In the genomic region with DNA sequence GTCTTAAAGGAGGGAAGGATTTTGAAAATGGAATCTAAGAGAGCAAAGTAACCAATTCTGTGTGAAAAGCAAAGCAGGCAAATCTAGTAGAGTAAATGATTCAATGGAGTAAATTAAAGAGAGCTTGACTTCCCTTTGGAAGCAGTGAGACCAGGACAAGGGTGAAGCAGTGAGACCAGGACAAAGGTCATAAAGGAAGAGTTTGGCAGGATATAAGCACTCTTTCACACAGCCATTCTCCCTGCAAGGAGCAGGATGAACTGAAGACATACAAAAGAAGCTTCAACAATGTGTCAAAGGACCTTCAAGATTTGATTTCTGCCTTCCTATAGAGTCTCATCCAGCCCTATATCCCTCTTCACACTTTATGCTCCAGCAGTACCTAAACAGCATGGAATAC, we compare ENCODE assay signal across 23 cellular contexts.
DNase-seq lines count a peak whose midpoint lies in the region; ATAC-seq and TF ChIP-seq lines count a peak whose summit lies in the region.
"Had no signal": no experiment of that assay in that cellular context is flagged by ENCODE, and none has a peak within 500 bp of the region (broad histone marks: within the 10 kb centered on the region; RNA-seq: fewer than 3 reads in every experiment).

No MANE protein-coding gene starts in this region.

- H4K8ac ChIP-seq in IMR-90 (ENCODE audit: low read depth in 2 of 2, low read length in 2 of 2), result peak overlapping the region in 1 of 2 experiments; percentile 6; a peak in 2 of 4 replicates

- peak overlapping the region; percentile 77; the same call in 2 of the 3 replicates for H2BK15ac ChIP-seq in IMR-90 (ENCODE audit: low read depth, low read length)

- no peak overlapping the region for H3K27ac Mint-ChIP-seq in neural progenitor cell
- H3K27ac Mint-ChIP-seq: CD4-positive, alpha-beta T cell had no signal

- H3K79me1 ChIP-seq in IMR-90 (ENCODE audit: low read depth in 1 of 2, low read length in 2 of 2), result no peaks in the 10 kb centered on the region

- no peaks in the 10 kb centered on the region for H3K36me3 Mint-ChIP-seq in neural progenitor cell

- TF ChIP-seq CTCF in IMR-90 (conservative IDR thresholded peaks at IDR 0.05; ENCODE audit: low read depth, low read length), result no peak
- no peak for TF ChIP-seq CTCF in fibroblast of mammary gland (conservative IDR thresholded peaks at IDR 0.05; ENCODE audit: control insufficient read depth, insufficient read depth, low read depth, low read length)
- TF ChIP-seq CTCF in neural progenitor cell (IDR thresholded peaks at IDR 0.05), result no peak
- no peak for TF ChIP-seq CTCF in left ventricle myocardium inferior (IDR thresholded peaks at IDR 0.05; ENCODE audit: borderline replicate concordance)

- H3K4me1 ChIP-seq in IMR-90 (ENCODE audit: control insufficient read depth, insufficient read depth, low read length), result peaks cover 11% of the 10 kb centered on the region
- peaks cover 51% of the 10 kb centered on the region for H3K4me1 ChIP-seq in neural progenitor cell
- H3K4me1 ChIP-seq in left ventricle myocardium inferior, result peaks cover 33% of the 10 kb centered on the region
- H3K4me1 ChIP-seq: BLaER1 had no signal

- H3K9me3 ChIP-seq in IMR-90 (ENCODE audit: control insufficient read depth, insufficient read depth, low read length) (no peaks in the 10 kb centered on the region), neural progenitor cell (ENCODE audit: low read depth) (no peaks in the 10 kb centered on the region), left ventricle myocardium inferior (replicated peaks) (no peaks in the 10 kb centered on the region)
- H3K9me3 ChIP-seq: BLaER1, SJCRH30 had no signal

- no TSS peak for BruUV-seq in IMR-90 (replicated peaks; lab: Mats Ljungman, UMichigan)

- H3K14ac ChIP-seq in IMR-90 (replicated peaks; ENCODE audit: low read depth, low read length), result peak overlapping the region; percentile 23; the same call in 1 of the 2 replicates

- H4K91ac ChIP-seq in IMR-90 (ENCODE audit: insufficient read depth, low read depth, low read length), result peak overlapping the region; percentile 42; the same call in 1 of the 2 replicates

- no peaks in the 10 kb centered on the region for H3K9me1 ChIP-seq in IMR-90 (ENCODE audit: insufficient read depth, low read length)

- no peak for TF ChIP-seq RAD21 in IMR-90 (IDR thresholded peaks at IDR 0.05; ENCODE audit: low read length)

- CTCF ChIA-PET in IMR-90 (lab: Yijun Ruan, JAX), result no interaction called here

- peak overlapping the region; percentile 31 for H3K23ac ChIP-seq in IMR-90 (ENCODE audit: low read depth, low read length)

- peaks cover 19% of the 10 kb centered on the region for H3F3A ChIP-seq in neural progenitor cell (ENCODE audit: low read depth)

- intact Hi-C loops in IMR-90 (cut with micrococcal nuclease) (no loop called here), left ventricle myocardium inferior (cut with micrococcal nuclease) (no loop called here)

- no peak overlapping the region for H2BK5ac ChIP-seq in IMR-90 (ENCODE audit: low read depth, low read length, poor library complexity, severe bottlenecking)

- no peaks in the 10 kb centered on the region for H3K79me2 ChIP-seq in neural progenitor cell (ENCODE audit: low read depth)

- no peaks in the 10 kb centered on the region for H3K27me3 ChIP-seq in IMR-90 (ENCODE audit: control insufficient read depth, insufficient read depth, low read length)
- no peaks in the 10 kb centered on the region for H3K27me3 ChIP-seq in neural progenitor cell
- H3K27me3 ChIP-seq in left ventricle myocardium inferior (ENCODE audit: low read depth), result no peaks in the 10 kb centered on the region
- H3K27me3 ChIP-seq: BLaER1, SJCRH30 had no signal

- dilution Hi-C loops in IMR-90 (cut with HindIII; ENCODE audit: low sequenced_read_pairs, unreplicated experiment), result no loop called here

- peak overlapping the region; percentile 47 for H2BK120ac ChIP-seq in IMR-90 (ENCODE audit: low read depth, low read length)

- TF ChIP-seq POLR2A in IMR-90 (IDR thresholded peaks at IDR 0.05; ENCODE audit: low read depth, low read length), result no peak

- in situ Hi-C loops in IMR-90 (cut with MboI; ENCODE audit: low sequenced_read_pairs), result no loop called here

- H2AK9ac ChIP-seq in IMR-90 (replicated peaks; ENCODE audit: low read depth, low read length, poor library complexity), result no peak overlapping the region

- no peak overlapping the region for H3K4me3 Mint-ChIP-seq in neural progenitor cell
- H3K4me3 Mint-ChIP-seq: CD4-positive, alpha-beta T cell had no signal

- H3K56ac ChIP-seq in IMR-90 (ENCODE audit: extremely low read depth, insufficient read depth, low read length), result no peak overlapping the region

- POLR2A ChIA-PET in IMR-90 (lab: Charles Lee; ENCODE audit: unreplicated experiment), result no interaction called here

- H3K36me3 ChIP-seq in IMR-90 (ENCODE audit: control insufficient read depth, insufficient read depth, low read length) (no peaks in the 10 kb centered on the region), neural progenitor cell (no peaks in the 10 kb centered on the region), left ventricle myocardium inferior (no peaks in the 10 kb centered on the region)
- H3K36me3 ChIP-seq: BLaER1, SJCRH30 had no signal

- peak overlapping the region; percentile 46 for H3K4ac ChIP-seq in IMR-90 (ENCODE audit: low read depth, low read length)

- no peak overlapping the region for H3K9ac ChIP-seq in IMR-90 (ENCODE audit: low read depth, low read length)
- H3K9ac ChIP-seq in neural progenitor cell, result no peak overlapping the region
- H3K9ac ChIP-seq: BLaER1 had no signal

- H2BK20ac ChIP-seq in IMR-90 (ENCODE audit: low read depth, low read length), result peak overlapping the region; percentile 44

- peak overlapping the region; percentile 22; the same call in 1 of the 2 replicates for H2AK5ac ChIP-seq in IMR-90 (ENCODE audit: low read depth, low read length)

- ATAC-seq in IMR-90 (ENCODE audit: low read depth) (no peak), GM18867 (IDR thresholded peaks at IDR 0.05; ENCODE audit: unreplicated experiment) (no peak), GM18861 (IDR thresholded peaks at IDR 0.05; ENCODE audit: unreplicated experiment) (no peak)
- ATAC-seq: HepG2 had no signal

- H3K4me2 ChIP-seq in IMR-90 (ENCODE audit: low read depth, low read length), result peak overlapping the region; percentile 59; the same call in 1 of the 2 replicates
- peak overlapping the region; percentile 47 for H3K4me2 ChIP-seq in neural progenitor cell
- H3K4me2 ChIP-seq: BLaER1 had no signal

- H4K5ac ChIP-seq in IMR-90 (ENCODE audit: low read depth, low read length), result peak overlapping the region; percentile 85; the same call in 1 of the 2 replicates

- H3K27me3 Mint-ChIP-seq in neural progenitor cell (ENCODE audit: insufficient read depth, low read depth), result peaks cover 2% of the 10 kb centered on the region

- H3K18ac ChIP-seq in IMR-90 (ENCODE audit: low read depth, low read length), result peak overlapping the region; percentile 97; the same call in 1 of the 2 replicates

- no peak overlapping the region for H2AFZ ChIP-seq in IMR-90 (replicated peaks; ENCODE audit: low read length, poor library complexity)
- H2AFZ ChIP-seq in neural progenitor cell (replicated peaks), result no peak overlapping the region

- no peaks in the 10 kb centered on the region for H3K9me3 Mint-ChIP-seq in neural progenitor cell
- H3K9me3 Mint-ChIP-seq: CD4-positive, alpha-beta T cell had no signal

- no peak overlapping the region for H3K27ac ChIP-seq in IMR-90 (ENCODE audit: insufficient read depth, low read length)
- H3K27ac ChIP-seq in neural progenitor cell, result no peak overlapping the region
- no peak overlapping the region for H3K27ac ChIP-seq in left ventricle myocardium inferior (replicated peaks)
- H3K27ac ChIP-seq: BLaER1, SJCRH30 had no signal

- DNase-seq in IMR-90, result no peak
- peak; percentile 6 for DNase-seq in fibroblast of mammary gland (ENCODE audit: low read depth)
- DNase-seq in neural progenitor cell (ENCODE audit: low spot score), result peak; percentile 4
- DNase-seq in activated CD4-positive, CD25-positive, alpha-beta regulatory T cell treated with anti-CD3 and anti-CD28 coated beads, Interleukin-2, amount 50 U/mL, for 72 hours, result no peak
- DNase-seq in left ventricle myocardium inferior, result no peak
- DNase-seq: ACHN; CD4-positive, alpha-beta T cell; COR-L47; DMS 273 treated with DMSO at 0.1 percent for 48 hours; DND-41; H7; KG1; MV-4-11; NCI-H1694; NCI-H2081 treated with DMSO at 0.1 percent for 48 hours; NCI-H2171 treated with DMSO at 0.1 percent for 48 hours; NCI-H524 treated with DMSO at 0.1 percent for 48 hours; NCI-H82 had no signal

- no peaks in the 10 kb centered on the region for H4K20me1 ChIP-seq in IMR-90 (ENCODE audit: insufficient read depth, low read length)
- peaks cover 6% of the 10 kb centered on the region for H4K20me1 ChIP-seq in neural progenitor cell (ENCODE audit: low read depth)
- H4K20me1 ChIP-seq: BLaER1 had no signal

- no peak overlapping the region for H3K4me3 ChIP-seq in IMR-90 (ENCODE audit: insufficient read depth, low read depth, low read length)
- no peak overlapping the region for H3K4me3 ChIP-seq in fibroblast of mammary gland (ENCODE audit: control insufficient read depth, low read depth, low read length)
- H3K4me3 ChIP-seq in neural progenitor cell, result no peak overlapping the region
- H3K4me3 ChIP-seq in left ventricle myocardium inferior, result no peak overlapping the region
- H3K4me3 ChIP-seq: BLaER1, SJCRH30 had no signal

- H3K4me1 Mint-ChIP-seq in neural progenitor cell, result peaks cover 30% of the 10 kb centered on the region

TF ChIP-seq in IMR-90, 13 proteins besides CTCF, POLR2A, EP300 and RAD21:
- no peak for TF ChIP-seq CEBPB (IDR thresholded peaks at IDR 0.05; ENCODE audit: low read depth, low read length)
- TF ChIP-seq, protein P1, sequence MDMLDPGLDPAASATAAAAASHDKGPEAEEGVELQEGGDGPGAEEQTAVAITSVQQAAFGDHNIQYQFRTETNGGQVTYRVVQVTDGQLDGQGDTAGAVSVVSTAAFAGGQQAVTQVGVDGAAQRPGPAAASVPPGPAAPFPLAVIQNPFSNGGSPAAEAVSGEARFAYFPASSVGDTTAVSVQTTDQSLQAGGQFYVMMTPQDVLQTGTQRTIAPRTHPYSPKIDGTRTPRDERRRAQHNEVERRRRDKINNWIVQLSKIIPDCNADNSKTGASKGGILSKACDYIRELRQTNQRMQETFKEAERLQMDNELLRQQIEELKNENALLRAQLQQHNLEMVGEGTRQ (IDR thresholded peaks at IDR 0.05; ENCODE audit: low read depth, low read length), result no peak
- no peak for TF ChIP-seq RFX5 (IDR thresholded peaks at IDR 0.05; ENCODE audit: low read depth, low read length)
- no peak for TF ChIP-seq FOS (IDR thresholded peaks at IDR 0.05; ENCODE audit: low read depth, low read length)

Comparison
In these comparisons a context has a peak if more than half of its experiments do, and no peak if none do; other contexts are left out.
1. DNase-seq: peak in fibroblast of mammary gland (single experiment) and neural progenitor cell (single experiment); none in IMR-90 (single experiment), activated CD4-positive, CD25-positive, alpha-beta regulatory T cell treated with anti-CD3 and anti-CD28 coated beads, Interleukin-2, amount 50 U/mL, for 72 hours (single experiment) and left ventricle myocardium inferior (single experiment).